Comparison of ENCODE assay signal across 8 cellular contexts in the genomic region with DNA sequence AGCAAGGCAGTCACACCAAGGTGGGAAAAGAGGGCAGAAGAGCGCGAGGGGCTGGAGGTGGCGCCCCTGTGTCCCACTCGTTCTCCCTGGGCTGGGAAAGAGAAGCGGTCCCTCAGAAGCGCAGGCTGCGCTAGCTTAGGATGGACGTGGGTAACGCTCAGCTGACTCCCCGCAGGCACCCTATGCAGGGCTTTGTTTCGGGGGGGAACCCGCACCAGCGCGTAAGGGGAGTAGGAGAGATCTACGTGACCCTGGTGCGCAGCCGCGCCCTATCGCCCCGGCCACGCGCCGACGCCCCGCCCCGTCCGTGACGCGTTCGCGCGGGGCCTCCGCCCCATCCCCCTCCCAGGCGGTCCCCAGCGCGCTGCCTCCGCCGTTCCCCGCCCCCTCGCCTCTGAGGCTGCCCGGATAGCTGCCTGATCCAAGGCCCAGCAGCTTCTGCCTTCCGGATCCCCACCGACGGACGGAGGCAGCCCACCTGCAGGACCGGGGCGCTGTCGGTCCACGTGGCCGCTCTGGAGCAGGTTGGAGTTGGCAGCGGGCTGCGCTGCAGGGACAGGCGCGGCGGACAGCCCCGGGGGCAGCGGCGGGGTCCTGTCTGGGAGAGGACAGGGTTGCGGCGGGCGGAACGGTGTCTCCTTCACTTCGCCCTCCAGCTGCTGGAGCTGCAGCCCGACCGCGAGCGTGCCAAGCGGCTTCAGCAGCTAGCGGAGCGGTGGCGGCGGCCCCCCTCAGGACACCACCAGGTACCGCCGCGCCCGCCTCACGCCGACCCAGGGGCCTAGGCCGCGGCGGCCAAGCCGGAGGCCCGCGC. TPM values are rescaled to one million over a fixed set of nuclear protein-coding genes. Genes with fewer than 3 reads are reported as not detected.
A peak's percentile ranks its signal among the peaks of the same experiment; 100 is the strongest.
DNase-seq lines count a peak whose midpoint lies in the region; ATAC-seq and TF ChIP-seq lines count a peak whose summit lies in the region.

A gene with protein sequence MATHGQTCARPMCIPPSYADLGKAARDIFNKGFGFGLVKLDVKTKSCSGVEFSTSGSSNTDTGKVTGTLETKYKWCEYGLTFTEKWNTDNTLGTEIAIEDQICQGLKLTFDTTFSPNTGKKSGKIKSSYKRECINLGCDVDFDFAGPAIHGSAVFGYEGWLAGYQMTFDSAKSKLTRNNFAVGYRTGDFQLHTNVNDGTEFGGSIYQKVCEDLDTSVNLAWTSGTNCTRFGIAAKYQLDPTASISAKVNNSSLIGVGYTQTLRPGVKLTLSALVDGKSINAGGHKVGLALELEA (plus strand): TSS at position 604 of the 814 bp plus-strand sequence. CDS start 363 bp downstream, outside the sequence.

- no peak for TF ChIP-seq CTCF in GM12875 (IDR thresholded peaks at IDR 0.05; ENCODE audit: borderline replicate concordance, insufficient read depth, low read depth, low read length)
- no peak for TF ChIP-seq CTCF in heart right ventricle (IDR thresholded peaks at IDR 0.05)
- TF ChIP-seq CTCF in prostate gland (IDR thresholded peaks at IDR 0.05) = peak in 2 of 4 experiments; percentile 22 to 23

- peak; percentile 77 for DNase-seq in NCI-H1092 treated with DMSO at 0.1 percent for 48 hours (lab: John Stamatoyannopoulos, UW)
- peak; percentile 88 to 99 (median 93) for DNase-seq in T-cell
- DNase-seq in heart right ventricle = peak; percentile 92 to 94
- peak; percentile 86 for DNase-seq in prostate gland (ENCODE audit: low spot score)
- peak; percentile 92 for DNase-seq in ureter (ENCODE audit: low spot score)

- CTCF ChIA-PET in T-cell (lab: Charles Lee) = interaction anchor here (0.7 to 5.0 kb wide), 13 partner anchors 16 to 1269 kb away, joined by 3 to 74 read pairs (median 4); partner anchors contain the start of genes COMTD1 (in 1 of the 2) and KAT6B (in 1 of the 2)

- H3K27ac Mint-ChIP-seq in T-cell = peak within 1 kb of the TSS; percentile 100

- H3K4me3 Mint-ChIP-seq in T-cell = peak within 1 kb of the TSS; percentile 90 to 100 (median 98)

- H3K4me3 ChIP-seq in GM12875 (ENCODE audit: low read depth, low read length) (peak within 1 kb of the TSS; percentile 93), heart right ventricle (peak within 1 kb of the TSS; percentile 72 to 98 (median 90)), prostate gland (peak within 1 kb of the TSS; percentile 96 to 100)

- peak; percentile 81 for ATAC-seq in HG02623 (IDR thresholded peaks at IDR 0.05; ENCODE audit: unreplicated experiment)
- peak; percentile 87 to 94 (median 92) for ATAC-seq in T-cell (replicated peaks in 1 of 4)
- ATAC-seq in heart right ventricle = peak; percentile 97 to 99 (median 98)

- H3K9me3 ChIP-seq in heart right ventricle = no peaks in the 10 kb centered on the region
- H3K9me3 ChIP-seq in prostate gland = no peaks in the 10 kb centered on the region

- H3K27me3 ChIP-seq in heart right ventricle = no peaks in the 10 kb centered on the region
- H3K27me3 ChIP-seq in prostate gland (replicated peaks; ENCODE audit: insufficient read depth) = no peaks in the 10 kb centered on the region

- POLR2A ChIA-PET in T-cell (lab: Charles Lee) = interaction anchor here (0.5 to 2.1 kb wide), 14 partner anchors 11 to 1465 kb away, joined by 3 to 9 read pairs (median 4); partner anchors contain the start of gene SAMD8 (in 2 of the 2)

- H3K9me3 Mint-ChIP-seq in T-cell = no peaks in the 10 kb centered on the region

- intact Hi-C loops in heart right ventricle (cut with DNase I) = loop anchor here in 6 of 10 donors (2.0 to 5.0 kb wide), 3 partner anchors 14 to 103 kb away; partner anchors contain the start of gene SAMD8 (in 4 of the 6)
- intact Hi-C loops in prostate gland (cut with DNase I) = loop anchor here (5.0 kb wide), 1 partner anchor 98 kb away; the partner anchor contains the start of gene SAMD8

- WGBS in adipose tissue, 3 donors = 0 to 1% (median 0%) methylated on average over 62 to 84 of the region's 84 CpGs
- WGBS in heart right ventricle, 2 donors = 0 to 1% methylated on average over 79 to 84 of the region's 84 CpGs
- WGBS in prostate gland = under 1% methylated on average over 65 of the region's 84 CpGs

- H3K4me1 ChIP-seq in heart right ventricle (peaks cover 5 to 50% (median 46%) of the 10 kb centered on the region in 9 donors), prostate gland (replicated peaks) (peaks cover 5% of the 10 kb centered on the region)

- H3K27me3 Mint-ChIP-seq in T-cell = no peaks in the 10 kb centered on the region

- TF ChIP-seq POLR2A in prostate gland (IDR thresholded peaks at IDR 0.05) = peak; percentile 92

- H3K36me3 Mint-ChIP-seq in T-cell = peaks cover 20% of the 10 kb centered on the region

- H3K36me3 ChIP-seq in heart right ventricle (peaks cover 0 to 37% (median 31%) of the 10 kb centered on the region in 9 donors), prostate gland (no peaks in the 10 kb centered on the region)

- H3K27ac ChIP-seq in adipose tissue (ENCODE audit: low read depth, low read length) (peak within 1 kb of the TSS; percentile 99), heart right ventricle (peak within 1 kb of the TSS; percentile 94 to 100 (median 99)), prostate gland (peak within 1 kb of the TSS; percentile 98 to 99)

- peaks cover 31 to 34% (median 32%) of the 10 kb centered on the region in 3 donors for H3K4me1 Mint-ChIP-seq in T-cell

RNA-seq across cellular contexts. Expression of the gene that starts here (rescaled TPM):
- total RNA-seq in T-cell (100 to 1,000 TPM in 2 of 5 donors, 10 to 100 TPM in 3; 82.8 to 111 (median 86.8) TPM), heart right ventricle (100 to 1,000 TPM; 445 to 606 (median 499) TPM), prostate gland (100 to 1,000 TPM; 112 to 121 TPM), ureter (124 TPM)
- polyA plus RNA-seq in adipose tissue (100 to 1,000 TPM; 117 to 169 (median 135) TPM), heart right ventricle (100 to 1,000 TPM; 193 to 457 TPM)

Comparison
In these comparisons a context has a peak if more than half of its experiments do, and no peak if none do; other contexts are left out.
1. Peak in every context shown above with its lines: DNase-seq, ATAC-seq, H3K4me3 ChIP-seq and H3K27ac ChIP-seq.